9 cellular contexts compared by ENCODE assay signal in the genomic region with DNA sequence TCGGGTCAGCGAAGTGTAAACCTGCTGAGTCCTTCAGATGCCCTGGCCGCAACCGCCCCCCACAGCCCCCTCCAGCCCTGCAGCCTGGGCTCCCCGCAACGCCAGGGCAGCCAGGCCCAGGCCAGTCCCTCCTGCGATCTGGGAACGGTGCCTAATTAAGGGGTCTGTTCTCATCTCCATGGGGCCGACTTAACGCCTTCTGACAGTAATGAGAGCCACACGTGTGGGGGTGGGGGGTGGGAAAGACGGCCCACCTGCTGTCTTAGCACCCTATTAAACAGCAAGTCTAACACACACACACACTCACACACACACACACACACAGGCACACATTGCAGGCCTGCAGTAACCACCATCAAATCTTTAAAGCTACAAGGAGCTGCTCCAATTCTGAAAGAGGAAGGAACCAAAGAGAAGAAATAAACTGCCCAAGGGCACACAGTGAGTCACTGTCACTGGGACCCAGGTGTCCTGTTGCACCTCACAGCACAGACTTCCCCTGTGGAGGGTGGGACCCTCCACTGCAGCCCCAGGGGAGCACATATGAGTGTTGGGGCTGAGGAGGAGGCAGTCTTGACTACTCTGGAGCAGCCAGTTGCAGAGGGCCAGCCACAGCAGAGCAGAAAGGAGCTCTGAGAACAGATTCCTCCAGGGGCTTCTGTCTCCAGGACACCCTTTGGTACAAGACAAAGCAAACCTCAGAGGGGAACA. TPM values are rescaled to one million over a fixed set of nuclear protein-coding genes. Genes with fewer than 3 reads are reported as not detected.
DNase-seq lines count a peak whose midpoint lies in the region; ATAC-seq and TF ChIP-seq lines count a peak whose summit lies in the region.
"Had no signal": no experiment of that assay in that cellular context is flagged by ENCODE, and none has a peak within 500 bp of the region (broad histone marks: within the 10 kb centered on the region; RNA-seq: fewer than 3 reads in every experiment).

No MANE protein-coding gene starts in this region.

- DNase-seq in GM13977 (ENCODE audit: low spot score), result peak; percentile 56
- peak; percentile 93 for DNase-seq in NOMO-1 treated with DMSO at 0.1 percent for 48 hours (lab: John Stamatoyannopoulos, UW; ENCODE audit: unreplicated experiment)
- no peak for DNase-seq in naive thymus-derived CD4-positive, alpha-beta T cell
- no peak for DNase-seq in HuH-7 (ENCODE audit: low spot score)
- no peak for DNase-seq in HFFc6
- no peak for DNase-seq in colonic mucosa
- DNase-seq in activated CD4-positive, alpha-beta T cell treated with anti-CD3 and anti-CD28 coated beads, Interleukin-2, amount 50 U/mL, for 4 hours, result no peak
- DNase-seq: NCI-H2029 treated with DMSO at 0.1 percent for 48 hours had no signal

- no peaks in the 10 kb centered on the region for H3K27me3 ChIP-seq in naive thymus-derived CD4-positive, alpha-beta T cell (ENCODE audit: control insufficient read depth in 2 of 2, insufficient read depth in 2 of 2, low read length in 2 of 2)
- no peaks in the 10 kb centered on the region for H3K27me3 ChIP-seq in colonic mucosa

- peaks cover 0 to 54% (median 0%) of the 10 kb centered on the region in 5 donors for H3K27me3 Mint-ChIP-seq in naive thymus-derived CD4-positive, alpha-beta T cell
- H3K27me3 Mint-ChIP-seq in HFFc6 (ENCODE audit: insufficient read depth), result peaks cover 50% of the 10 kb centered on the region

- H3K4me3 ChIP-seq in HEK293 (ENCODE audit: low read depth, low read length) (no peak overlapping the region), colonic mucosa (no peak overlapping the region)
- H3K4me3 ChIP-seq in naive thymus-derived CD4-positive, alpha-beta T cell (ENCODE audit: low read length), result no peak overlapping the region

- H3K27ac ChIP-seq in HEK293 (ENCODE audit: extremely low read depth, low read depth, low read length) (no peak overlapping the region), colonic mucosa (no peak overlapping the region)
- no peak overlapping the region for H3K27ac ChIP-seq in naive thymus-derived CD4-positive, alpha-beta T cell (ENCODE audit: low read depth, low read length)

- H3K4me1 Mint-ChIP-seq in naive thymus-derived CD4-positive, alpha-beta T cell, result peaks cover 7 to 25% (median 8%) of the 10 kb centered on the region in 7 donors
- H3K4me1 Mint-ChIP-seq in HFFc6 (ENCODE audit: low read depth), result no peaks in the 10 kb centered on the region

- peak; percentile 39 for ATAC-seq in naive thymus-derived CD4-positive, alpha-beta T cell

- peak overlapping the region in 4 of 9 donors; percentile 35 to 81 (median 72) for H3K27ac Mint-ChIP-seq in naive thymus-derived CD4-positive, alpha-beta T cell
- no peak overlapping the region for H3K27ac Mint-ChIP-seq in HFFc6

- no peaks in the 10 kb centered on the region for H3K36me3 Mint-ChIP-seq in naive thymus-derived CD4-positive, alpha-beta T cell
- no peaks in the 10 kb centered on the region for H3K36me3 Mint-ChIP-seq in HFFc6 (ENCODE audit: low read depth)

- POLR2A ChIA-PET in HEK293 (lab: Yijun Ruan, JAX), result interaction anchor here (0.7 kb wide), 1 partner anchor 32 kb away, joined by 4 read pairs; a partner anchor contains a TSS
- POLR2A ChIA-PET in naive thymus-derived CD4-positive, alpha-beta T cell (lab: Charles Lee), result no interaction called here

- H3K9ac ChIP-seq in colonic mucosa (ENCODE audit: low read depth in 2 of 2, low read length in 2 of 2), result no peak overlapping the region

- H3K36me3 ChIP-seq in HEK293 (ENCODE audit: control insufficient read depth in 2 of 2, insufficient read depth in 1 of 2, low read length in 2 of 2) (no peaks in the 10 kb centered on the region), colonic mucosa (no peaks in the 10 kb centered on the region)
- H3K36me3 ChIP-seq in naive thymus-derived CD4-positive, alpha-beta T cell (ENCODE audit: control insufficient read depth in 2 of 3, insufficient read depth in 3 of 3, low read length in 3 of 3), result no peaks in the 10 kb centered on the region

- CTCF ChIA-PET in HEK293 (lab: Yijun Ruan, JAX), result no interaction called here
- CTCF ChIA-PET in naive thymus-derived CD4-positive, alpha-beta T cell (lab: Charles Lee), result interaction anchor here (0.6 to 0.7 kb wide), 2 partner anchors 76 to 185 kb away, joined by 4 read pairs; no protein-coding TSS in a partner anchor

- H3K9me3 ChIP-seq in HEK293 (ENCODE audit: control insufficient read depth, insufficient read depth, low read depth, low read length), result no peaks in the 10 kb centered on the region
- H3K9me3 ChIP-seq in naive thymus-derived CD4-positive, alpha-beta T cell (ENCODE audit: control insufficient read depth in 2 of 3, low read length in 3 of 3), result no peaks in the 10 kb centered on the region
- H3K9me3 ChIP-seq in colonic mucosa, result no peaks in the 10 kb centered on the region

- intact Hi-C loops in naive thymus-derived CD4-positive, alpha-beta T cell (cut with micrococcal nuclease), result loop anchor here in 1 of 2 donors (5.0 to 10.0 kb wide), 2 partner anchors 102 to 129 kb away; no protein-coding TSS in a partner anchor
- intact Hi-C loops in colonic mucosa (cut with DNase I), result no loop called here

- no peaks in the 10 kb centered on the region for H3K9me3 Mint-ChIP-seq in naive thymus-derived CD4-positive, alpha-beta T cell
- H3K9me3 Mint-ChIP-seq in HFFc6, result no peaks in the 10 kb centered on the region

- TF ChIP-seq CTCF in GM13977 (IDR thresholded peaks at IDR 0.05; ENCODE audit: extremely low read depth, insufficient read depth, missing control alignments) (no peak), HEK293 (tag by site-specific recombination; IDR thresholded peaks at IDR 0.05) (no peak), HFFc6 (IDR thresholded peaks at IDR 0.05) (no peak), colonic mucosa (IDR thresholded peaks at IDR 0.05) (no peak)

- peak overlapping the region in 1 of 10 donors; percentile 26 for H3K4me3 Mint-ChIP-seq in naive thymus-derived CD4-positive, alpha-beta T cell
- H3K4me3 Mint-ChIP-seq in HFFc6, result no peak overlapping the region

- in situ Hi-C loops in GM13977 (cut with MboI; ENCODE audit: low pct_unique_long_range_greater_than_20kb, low sequenced_read_pairs, unreplicated experiment), result no loop called here

- H3K4me1 ChIP-seq in HEK293 (ENCODE audit: control insufficient read depth, insufficient read depth, low read length), result no peaks in the 10 kb centered on the region
- peaks cover 0 to 6% of the 10 kb centered on the region in 2 donors for H3K4me1 ChIP-seq in naive thymus-derived CD4-positive, alpha-beta T cell (ENCODE audit: control insufficient read depth in 2 of 2, insufficient read depth in 2 of 2, low read length in 2 of 2)
- peaks cover 12% of the 10 kb centered on the region for H3K4me1 ChIP-seq in colonic mucosa

TF ChIP-seq in HEK293, 187 proteins besides CTCF, POLR2A, EP300 and RAD21 (continues in another document):
- peak; percentile 81 for TF ChIP-seq EGR2 (tag by site-specific recombination; IDR thresholded peaks at IDR 0.05; ENCODE audit: low read depth)
- TF ChIP-seq, protein P1, sequence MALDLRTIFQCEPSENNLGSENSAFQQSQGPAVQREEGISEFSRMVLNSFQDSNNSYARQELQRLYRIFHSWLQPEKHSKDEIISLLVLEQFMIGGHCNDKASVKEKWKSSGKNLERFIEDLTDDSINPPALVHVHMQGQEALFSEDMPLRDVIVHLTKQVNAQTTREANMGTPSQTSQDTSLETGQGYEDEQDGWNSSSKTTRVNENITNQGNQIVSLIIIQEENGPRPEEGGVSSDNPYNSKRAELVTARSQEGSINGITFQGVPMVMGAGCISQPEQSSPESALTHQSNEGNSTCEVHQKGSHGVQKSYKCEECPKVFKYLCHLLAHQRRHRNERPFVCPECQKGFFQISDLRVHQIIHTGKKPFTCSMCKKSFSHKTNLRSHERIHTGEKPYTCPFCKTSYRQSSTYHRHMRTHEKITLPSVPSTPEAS (tag by site-specific recombination; IDR thresholded peaks at IDR 0.05), result peak; percentile 32; the same call in 1 of the 2 replicates
- peak; percentile 31; the same call in 1 of the 2 replicates for TF ChIP-seq SCRT2 (tag by site-specific recombination; IDR thresholded peaks at IDR 0.05)
- TF ChIP-seq, protein P2, sequence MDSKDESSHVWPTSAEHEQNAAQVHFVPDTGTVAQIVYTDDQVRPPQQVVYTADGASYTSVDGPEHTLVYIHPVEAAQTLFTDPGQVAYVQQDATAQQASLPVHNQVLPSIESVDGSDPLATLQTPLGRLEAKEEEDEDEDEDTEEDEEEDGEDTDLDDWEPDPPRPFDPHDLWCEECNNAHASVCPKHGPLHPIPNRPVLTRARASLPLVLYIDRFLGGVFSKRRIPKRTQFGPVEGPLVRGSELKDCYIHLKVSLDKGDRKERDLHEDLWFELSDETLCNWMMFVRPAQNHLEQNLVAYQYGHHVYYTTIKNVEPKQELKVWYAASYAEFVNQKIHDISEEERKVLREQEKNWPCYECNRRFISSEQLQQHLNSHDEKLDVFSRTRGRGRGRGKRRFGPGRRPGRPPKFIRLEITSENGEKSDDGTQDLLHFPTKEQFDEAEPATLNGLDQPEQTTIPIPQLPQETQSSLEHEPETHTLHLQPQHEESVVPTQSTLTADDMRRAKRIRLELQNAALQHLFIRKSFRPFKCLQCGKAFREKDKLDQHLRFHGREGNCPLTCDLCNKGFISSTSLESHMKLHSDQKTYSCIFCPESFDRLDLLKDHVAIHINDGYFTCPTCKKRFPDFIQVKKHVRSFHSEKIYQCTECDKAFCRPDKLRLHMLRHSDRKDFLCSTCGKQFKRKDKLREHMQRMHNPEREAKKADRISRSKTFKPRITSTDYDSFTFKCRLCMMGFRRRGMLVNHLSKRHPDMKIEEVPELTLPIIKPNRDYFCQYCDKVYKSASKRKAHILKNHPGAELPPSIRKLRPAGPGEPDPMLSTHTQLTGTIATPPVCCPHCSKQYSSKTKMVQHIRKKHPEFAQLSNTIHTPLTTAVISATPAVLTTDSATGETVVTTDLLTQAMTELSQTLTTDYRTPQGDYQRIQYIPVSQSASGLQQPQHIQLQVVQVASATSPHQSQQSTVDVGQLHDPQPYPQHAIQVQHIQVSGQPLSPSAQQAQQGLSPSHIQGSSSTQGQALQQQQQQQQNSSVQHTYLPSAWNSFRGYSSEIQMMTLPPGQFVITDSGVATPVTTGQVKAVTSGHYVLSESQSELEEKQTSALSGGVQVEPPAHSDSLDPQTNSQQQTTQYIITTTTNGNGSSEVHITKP (tag by site-specific recombination; IDR thresholded peaks at IDR 0.05), result 0 out of 2 replicates have a peak, but pooled peaks have one; percentile 35
- TF ChIP-seq ZNF610 (tag by site-specific recombination; IDR thresholded peaks at IDR 0.05; ENCODE audit: borderline replicate concordance), result no peak
- peak; percentile 58; the same call in 1 of the 2 replicates for TF ChIP-seq GLIS1 (tag by site-specific recombination; IDR thresholded peaks at IDR 0.05)
- peak; percentile 81 for TF ChIP-seq ZFHX2 (tag by site-specific recombination; conservative IDR thresholded peaks at IDR 0.05)
- TF ChIP-seq ZNF133 (tag by site-specific recombination; IDR thresholded peaks at IDR 0.05), result no peak
- TF ChIP-seq ZIC2 (tag by site-specific recombination; IDR thresholded peaks at IDR 0.05), result peak; percentile 95

RNA-seq across cellular contexts. Expression of a gene that starts 31.8 kb away (rescaled TPM):
- total RNA-seq in naive thymus-derived CD4-positive, alpha-beta T cell, result 1 to 10 TPM in 3 of 5 experiments, not detected in 2; 3.9 to 4.2 (median 4.2) TPM
- not detected for polyA plus RNA-seq in naive thymus-derived CD4-positive, alpha-beta T cell
- total RNA-seq in HFFc6 (2021; fragmentation: NEBNext Ultra II Directional; extraction: Animal tissue kit (Norgen Biotek cat#: 25700)), result 10 to 100 TPM in 4 of 6 experiments, 1 to 10 TPM in 2; 4.8 to 15.1 (median 13.4) TPM
- 100 to 1,000 TPM; 102 TPM for total RNA-seq in colonic mucosa

Comparison
In these comparisons a context has a peak if more than half of its experiments do, and no peak if none do; other contexts are left out.
1. DNase-seq: peak in GM13977 (single experiment) and NOMO-1 treated with DMSO at 0.1 percent for 48 hours (single experiment); none in naive thymus-derived CD4-positive, alpha-beta T cell (0 of 9), HuH-7 (single experiment), HFFc6 (single experiment), colonic mucosa (single experiment) and activated CD4-positive, alpha-beta T cell treated with anti-CD3 and anti-CD28 coated beads, Interleukin-2, amount 50 U/mL, for 4 hours (0 of 2).
2. RNA of a gene that starts 31.8 kb away (total RNA-seq): 102 TPM in colonic mucosa; 4.8 to 15.1 TPM in HFFc6 and 3.9 to 4.2 TPM in naive thymus-derived CD4-positive, alpha-beta T cell; every median in the first group is over 4 times any median in the second.